Comparison of ENCODE assay signal across 8 cellular contexts in the genomic region with DNA sequence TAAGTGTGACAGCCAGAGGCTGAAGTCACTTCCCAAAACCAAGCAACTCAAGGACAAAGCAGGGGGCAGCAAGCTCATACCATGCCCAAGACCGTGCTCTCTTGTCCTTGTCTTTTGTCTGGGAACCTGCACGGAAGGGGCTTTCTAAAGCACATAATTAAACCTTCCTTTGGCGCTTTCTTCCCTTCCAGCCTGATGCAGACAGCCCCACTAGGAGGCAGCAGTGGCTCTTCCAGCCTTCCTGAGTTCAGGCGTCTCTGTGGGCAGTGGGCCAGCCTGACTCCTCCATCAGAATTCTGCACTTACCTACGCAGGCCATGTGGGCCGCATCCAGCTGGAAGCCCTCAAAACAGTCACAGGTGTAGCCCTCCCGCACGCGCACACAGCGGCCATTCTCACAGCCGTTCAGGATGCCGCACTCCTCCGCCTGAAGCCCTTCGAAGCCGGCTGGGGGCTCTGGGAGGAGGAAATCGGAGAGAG. TPM values are rescaled to one million over a fixed set of nuclear protein-coding genes. Genes with fewer than 3 reads are reported as not detected.
DNase-seq lines count a peak whose midpoint lies in the region; ATAC-seq, FAIRE-seq and TF ChIP-seq lines count a peak whose summit lies in the region.

No MANE protein-coding gene starts in this region.

- no peaks in the 10 kb centered on the region for H3K9me3 Mint-ChIP-seq in chondrocyte (ENCODE audit: low read depth)

- H3K9me3 ChIP-seq in HepG2 (ENCODE audit: low read length) (no peaks in the 10 kb centered on the region), uterus (no peaks in the 10 kb centered on the region)

- H3K4me2 ChIP-seq in HepG2 (ENCODE audit: low read depth, low read length): no peak overlapping the region

- H3K27me3 ChIP-seq in HepG2 (ENCODE audit: control insufficient read depth in 1 of 2, insufficient read depth in 2 of 2, low read length in 2 of 2): peaks cover 0 to 16% of the 10 kb centered on the region in 2 experiments; a peak in 2 of 5 replicates
- no peaks in the 10 kb centered on the region for H3K27me3 ChIP-seq in uterus

- H3K27me3 Mint-ChIP-seq in chondrocyte (ENCODE audit: low read depth): no peaks in the 10 kb centered on the region

- DNase-seq in NCI-H226 (peak; percentile 42), chondrocyte (ENCODE audit: low spot score) (no peak), HepG2 (ENCODE audit: low spot score) (peak; percentile 52), uterus (peak; percentile 88 to 92)

- CTCF ChIA-PET in HepG2 (lab: Yijun Ruan, JAX; ENCODE audit: low intra/inter-chr PET ratio, low total read pairs): interaction anchor here (2.7 kb wide), 1 partner anchor 111 kb away, joined by 7 read pairs; the partner anchor contains the start of gene LTBP2

- no peaks in the 10 kb centered on the region for H4K20me1 ChIP-seq in HepG2 (ENCODE audit: insufficient read depth, low read length)

- no peaks in the 10 kb centered on the region for H3K36me3 ChIP-seq in HepG2 (replicated peaks in 1 of 2; ENCODE audit: control insufficient read depth in 1 of 2, insufficient read depth in 2 of 2, low read length in 2 of 2)
- H3K36me3 ChIP-seq in uterus: no peaks in the 10 kb centered on the region

- intact Hi-C loops in HepG2 (cut with micrococcal nuclease; ENCODE audit: unreplicated experiment): loop anchor here (5.0 kb wide), 2 partner anchors 111 to 301 kb away; partner anchors contain the start of gene LTBP2
- intact Hi-C loops in uterus (cut with DNase I; ENCODE audit: low total_unique reads): loop anchor here (5.0 to 10.0 kb wide), 2 partner anchors 111 to 214 kb away; partner anchors contain the start of genes AREL1, FCF1 and LTBP2

- H3K27ac Mint-ChIP-seq in chondrocyte (ENCODE audit: unreplicated experiment): peak overlapping the region; percentile 38

- no peak overlapping the region for H3K9ac ChIP-seq in HepG2 (ENCODE audit: insufficient read depth, low read depth, low read length)

- TF ChIP-seq RAD21 in HepG2 (CRISPR knock-in tag; IDR thresholded peaks at IDR 0.05): peak; percentile 49; the same call in 1 of the 2 replicates

- no peak overlapping the region for H3K27ac ChIP-seq in HepG2 (ENCODE audit: extremely low read length, insufficient read depth, low read length)
- peak overlapping the region; percentile 4 to 64 for H3K27ac ChIP-seq in uterus

- BruUV-seq in HepG2 (replicated peaks; lab: Mats Ljungman, UMichigan): no TSS peak

- peaks cover 21% of the 10 kb centered on the region for H3K4me1 Mint-ChIP-seq in chondrocyte (ENCODE audit: low read depth)

- ATAC-seq in HepG2: peak; percentile 82
- no peak for ATAC-seq in HG02588 (IDR thresholded peaks at IDR 0.05; ENCODE audit: unreplicated experiment)
- ATAC-seq in HG02981 (IDR thresholded peaks at IDR 0.05; ENCODE audit: unreplicated experiment): no peak
- no peak for ATAC-seq in GM21825 (IDR thresholded peaks at IDR 0.05; ENCODE audit: unreplicated experiment)

- H3K4me1 ChIP-seq in HepG2 (ENCODE audit: insufficient read depth, low read length) (no peaks in the 10 kb centered on the region), uterus (no peaks in the 10 kb centered on the region)

- WGBS in HepG2 (ENCODE audit: low lambda C conversion rate): 74% methylated on average over 16 of the region's 16 CpGs

- TF ChIP-seq CTCF in GM12872 (IDR thresholded peaks at IDR 0.05; ENCODE audit: insufficient read depth, low read depth, low read length) (peak; percentile 45; the same call in 2 of the 3 replicates), chondrocyte (IDR thresholded peaks at IDR 0.05) (peak; percentile 84), HepG2 (CRISPR knock-in tag; IDR thresholded peaks at IDR 0.05) (peak; percentile 72), uterus (IDR thresholded peaks at IDR 0.05) (peak; percentile 70 to 87 (median 82))

- TF ChIP-seq POLR2A in HepG2 (IDR thresholded peaks at IDR 0.05; ENCODE audit: insufficient read depth in 1 of 2, low read depth in 2 of 2, low read length in 2 of 2) (no peak), uterus (IDR thresholded peaks at IDR 0.05) (no peak)

- no peak for TF ChIP-seq EP300 in HepG2 (IDR thresholded peaks at IDR 0.05; ENCODE audit: low read depth in 2 of 2, low read length in 2 of 2)
- TF ChIP-seq EP300 in HepG2 (CRISPR knock-in tag; IDR thresholded peaks at IDR 0.05; ENCODE audit: borderline replicate concordance): no peak

- in situ Hi-C loops in HepG2 (cut with HindIII; ENCODE audit: extremely low pct_ligation_motif_present, low pct_unique_long_range_greater_than_20kb): no loop called here

- no peak overlapping the region for H2AFZ ChIP-seq in HepG2 (ENCODE audit: low read length)

- H3K36me3 Mint-ChIP-seq in chondrocyte (ENCODE audit: low read depth): peaks cover 3% of the 10 kb centered on the region

- POLR2A ChIA-PET in HepG2 (lab: Yijun Ruan, JAX): no interaction called here

- no peak overlapping the region for H3K4me3 Mint-ChIP-seq in chondrocyte (ENCODE audit: unreplicated experiment)

- H3K79me2 ChIP-seq in HepG2 (ENCODE audit: insufficient read depth, low read length): no peaks in the 10 kb centered on the region

- FAIRE-seq in HepG2 (lab: Jason Lieb, UNC): peak; percentile 32

- H3K4me3 ChIP-seq in HepG2 (replicated peaks in 1 of 3; ENCODE audit: insufficient read depth in 1 of 3, low read depth in 2 of 3, low read length in 3 of 3): no peak overlapping the region
- no peak overlapping the region for H3K4me3 ChIP-seq in uterus

RNA-seq across cellular contexts. Expression of gene ISCA2, which starts 7.6 kb away (rescaled TPM):
- 16.6 to 18.9 TPM (median 16.9 TPM) in 3 replicates for total RNA-seq in chondrocyte
- total RNA-seq in HepG2 (2016; rRNA removed; fragmentation: Illumina TruSeq; extraction: Trizol): 43.4 and 53.0 TPM in 2 replicates
- 17.5 and 18.2 TPM in 2 replicates for total RNA-seq in HepG2 (2016; cell fraction: cytosol; rRNA removed; fragmentation: Illumina TruSeq; extraction: Trizol; ENCODE audit: low read depth)
- 42.9 and 57.5 TPM in 2 replicates for total RNA-seq in HepG2 (2016; cell fraction: insoluble cytoplasmic fraction; rRNA removed; fragmentation: Illumina TruSeq; extraction: Trizol)
- 23.3 and 26.7 TPM in 2 replicates for total RNA-seq in HepG2 (2016; cell fraction: membrane; rRNA removed; fragmentation: Illumina TruSeq; extraction: Trizol)
- 21.1 and 23.4 TPM in 2 replicates for total RNA-seq in HepG2 (2016; cell fraction: nucleus; rRNA removed; fragmentation: Illumina TruSeq; extraction: Trizol)
- 24.8 and 32.1 TPM in 2 replicates for polyA plus RNA-seq in HepG2 (2011; rRNA removed)
- polyA plus RNA-seq in HepG2 (2011; cell fraction: cytosol; rRNA removed): 24.5 and 27.0 TPM in 2 replicates
- polyA plus RNA-seq in HepG2 (2011; cell fraction: nucleus; rRNA removed): 11.3 and 11.4 TPM in 2 replicates
- polyA plus RNA-seq in HepG2 (2012): 18.4 and 18.8 TPM in 2 replicates
- polyA plus RNA-seq in HepG2 (2016; cell fraction: cytosol; fragmentation: Illumina TruSeq; extraction: Trizol; ENCODE audit: low read depth): 16.6 and 20.0 TPM in 2 replicates
- 55.8 and 67.9 TPM in 2 replicates for polyA plus RNA-seq in HepG2 (2016; cell fraction: insoluble cytoplasmic fraction; fragmentation: Illumina TruSeq; extraction: Trizol; ENCODE audit: low read depth)
- polyA plus RNA-seq in HepG2 (2016; cell fraction: membrane; fragmentation: Illumina TruSeq; extraction: Trizol; ENCODE audit: low read depth): 20.6 and 24.2 TPM in 2 replicates
- polyA plus RNA-seq in HepG2 (2016; cell fraction: nucleus; fragmentation: Illumina TruSeq; extraction: Trizol; ENCODE audit: insufficient read depth, low read depth): 34.4 and 35.5 TPM in 2 replicates
- 3.1 and 4.4 TPM in 2 replicates for polyA minus RNA-seq in HepG2 (2011; rRNA and poly(A)+ RNA removed; ENCODE audit: low replicate concordance)
- 5.8 and 7.5 TPM in 2 replicates for polyA minus RNA-seq in HepG2 (2011; cell fraction: cytosol; rRNA and poly(A)+ RNA removed)
- 6.5 and 6.6 TPM in 2 replicates for polyA minus RNA-seq in HepG2 (2011; cell fraction: nucleus; rRNA and poly(A)+ RNA removed)
- 10 to 100 TPM in 2 of 4 donors, 1 to 10 TPM in 2; 1.0 to 22.2 (median 11.0) TPM for total RNA-seq in uterus

RNA-seq across cellular contexts. Expression of gene NPC2, which starts 8.1 kb away (rescaled TPM):
- 209 to 313 TPM (median 212 TPM) in 3 replicates for total RNA-seq in chondrocyte
- 108 and 164 TPM in 2 replicates for total RNA-seq in HepG2 (2016; rRNA removed; fragmentation: Illumina TruSeq; extraction: Trizol)
- total RNA-seq in HepG2 (2016; cell fraction: cytosol; rRNA removed; fragmentation: Illumina TruSeq; extraction: Trizol; ENCODE audit: low read depth): 97.6 and 98.1 TPM in 2 replicates
- total RNA-seq in HepG2 (2016; cell fraction: insoluble cytoplasmic fraction; rRNA removed; fragmentation: Illumina TruSeq; extraction: Trizol): 110 and 171 TPM in 2 replicates
- 151 and 156 TPM in 2 replicates for total RNA-seq in HepG2 (2016; cell fraction: membrane; rRNA removed; fragmentation: Illumina TruSeq; extraction: Trizol)
- 133 and 142 TPM in 2 replicates for total RNA-seq in HepG2 (2016; cell fraction: nucleus; rRNA removed; fragmentation: Illumina TruSeq; extraction: Trizol)
- polyA plus RNA-seq in HepG2 (2011; rRNA removed): 132 and 136 TPM in 2 replicates
- polyA plus RNA-seq in HepG2 (2011; cell fraction: cytosol; rRNA removed): 168 and 213 TPM in 2 replicates
- polyA plus RNA-seq in HepG2 (2011; cell fraction: nucleus; rRNA removed): 111 and 132 TPM in 2 replicates
- polyA plus RNA-seq in HepG2 (2012): 184 and 188 TPM in 2 replicates
- 123 and 125 TPM in 2 replicates for polyA plus RNA-seq in HepG2 (2016; cell fraction: cytosol; fragmentation: Illumina TruSeq; extraction: Trizol; ENCODE audit: low read depth)
- 137 and 155 TPM in 2 replicates for polyA plus RNA-seq in HepG2 (2016; cell fraction: insoluble cytoplasmic fraction; fragmentation: Illumina TruSeq; extraction: Trizol; ENCODE audit: low read depth)
- 181 and 189 TPM in 2 replicates for polyA plus RNA-seq in HepG2 (2016; cell fraction: membrane; fragmentation: Illumina TruSeq; extraction: Trizol; ENCODE audit: low read depth)
- polyA plus RNA-seq in HepG2 (2016; cell fraction: nucleus; fragmentation: Illumina TruSeq; extraction: Trizol; ENCODE audit: insufficient read depth, low read depth): 223 and 240 TPM in 2 replicates
- polyA minus RNA-seq in HepG2 (2011; rRNA and poly(A)+ RNA removed; ENCODE audit: low replicate concordance): 84.2 and 184 TPM in 2 replicates
- 82.0 and 93.2 TPM in 2 replicates for polyA minus RNA-seq in HepG2 (2011; cell fraction: cytosol; rRNA and poly(A)+ RNA removed)
- polyA minus RNA-seq in HepG2 (2011; cell fraction: nucleus; rRNA and poly(A)+ RNA removed): 30.8 and 32.4 TPM in 2 replicates
- 100 to 1,000 TPM; 151 to 353 (median 209) TPM for total RNA-seq in uterus
